In the genomic region with DNA sequence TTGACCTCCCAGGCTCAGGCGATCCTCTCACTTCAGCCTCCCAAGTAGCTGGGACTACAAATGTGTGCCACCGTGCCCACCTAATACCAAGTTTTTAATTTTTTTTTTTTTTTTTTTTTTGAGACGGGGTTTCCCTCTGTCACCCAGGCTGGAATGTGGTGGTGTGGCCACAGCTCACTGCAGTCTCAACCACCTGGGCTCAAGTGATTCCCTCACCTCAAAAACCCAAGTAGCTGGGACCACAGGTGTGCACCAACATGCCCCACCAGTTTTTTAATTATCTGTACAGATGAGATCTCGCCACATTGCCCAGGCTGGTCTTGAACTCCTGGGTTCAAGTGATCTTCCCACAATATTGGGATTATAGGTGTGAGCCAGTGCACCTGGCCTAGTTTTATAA, we compare ENCODE assay signal across 30 cellular contexts.
"Had no signal": no experiment of that assay in that cellular context is flagged by ENCODE, and none has a peak within 500 bp of the region (broad histone marks: within the 10 kb centered on the region; RNA-seq: fewer than 3 reads in every experiment).

No MANE protein-coding gene starts in this region.

- H3K9me3 Mint-ChIP-seq: activated CD4-positive, alpha-beta memory T cell treated with anti-CD3 and anti-CD28 coated beads for 36 hours; activated T-helper 1 cell treated with anti-CD3 and anti-CD28 coated beads, Interleukin-12 subunit alpha, Interleukin-12 subunit beta, Interleukin-2, Interleukin-4 antibody, amounts not matched to agents 30 ng/mL and 10 ng/mL and 1 ng/mL, durations not matched to agents 14 hours and 24 hours and 36 hours; naive B cell had no signal

- H3K4me3 Mint-ChIP-seq: activated CD4-positive, alpha-beta memory T cell treated with anti-CD3 and anti-CD28 coated beads for 36 hours; activated T-helper 1 cell treated with anti-CD3 and anti-CD28 coated beads, Interleukin-12 subunit alpha, Interleukin-12 subunit beta, Interleukin-2, Interleukin-4 antibody, amounts not matched to agents 30 ng/mL and 10 ng/mL and 1 ng/mL, durations not matched to agents 14 hours and 24 hours and 36 hours; mesothelial cell of epicardium; neural progenitor cell; stimulated activated naive B cell treated with anti-CD40 and anti-IgM and Interleukin-4, amounts not matched to agents 10 μg/mL and 1 μg/mL and 100 μg/mL, for 72 hours had no signal

- H3K4me2 ChIP-seq: neural progenitor cell had no signal

- FAIRE-seq: small intestine, TTC549 had no signal

- H3K9me3 ChIP-seq: adrenal gland, body of pancreas, colonic mucosa, psoas muscle, sigmoid colon, stomach, tibial artery, upper lobe of right lung had no signal

- DNase-seq: activated CD4-positive, alpha-beta memory T cell treated with anti-CD3 and anti-CD28 coated beads for 36 hours; activated CD4-positive, alpha-beta T cell treated with anti-CD3 and anti-CD28 coated beads for 48 hours; activated effector memory CD4-positive, alpha-beta T cell treated with anti-CD3 and anti-CD28 coated beads, Interleukin-2, amount 50 U/mL, for 16 hours; activated naive CD4-positive, alpha-beta T cell treated with anti-CD3 and anti-CD28 coated beads, Interleukin-2, amount 50 U/mL, for 16 hours; adrenal gland; aorta; body of pancreas; cerebellar nuclear complex; colonic mucosa; foreskin fibroblast; head of caudate nucleus; hippocampal formation; naive B cell; occipital lobe; psoas muscle; sigmoid colon; small intestine; stimulated activated CD4-positive, alpha-beta T cell treated with anti-CD3 and anti-CD28 coated beads, Interleukin-1b, Interleukin-23, amount 100 ng/mL, for 48 hours; stimulated activated naive B cell treated with anti-CD40 and anti-IgM and Interleukin-4, amounts not matched to agents 10 μg/mL and 1 μg/mL and 100 μg/mL, for 72 hours; stomach; T-helper 9 cell; tibial artery; upper lobe of right lung had no signal

- H3K4me1 Mint-ChIP-seq: neural progenitor cell had no signal

- H3K27me3 Mint-ChIP-seq: activated CD4-positive, alpha-beta memory T cell treated with anti-CD3 and anti-CD28 coated beads for 36 hours; naive B cell; stimulated activated naive B cell treated with anti-CD40 and anti-IgM and Interleukin-4, amounts not matched to agents 10 μg/mL and 1 μg/mL and 100 μg/mL, for 72 hours had no signal

- H2AFZ ChIP-seq: neural progenitor cell, parathyroid adenoma had no signal

- H3K27ac ChIP-seq: adrenal gland, body of pancreas, colonic mucosa, neural progenitor cell, parathyroid adenoma, psoas muscle, sigmoid colon, stomach, tibial artery, upper lobe of right lung, VCaP had no signal

- H3K9ac ChIP-seq: neural progenitor cell, parathyroid adenoma had no signal

- H3K4me1 ChIP-seq: colonic mucosa, parathyroid adenoma had no signal

- H3K27ac Mint-ChIP-seq: activated T-helper 1 cell treated with anti-CD3 and anti-CD28 coated beads, Interleukin-12 subunit alpha, Interleukin-12 subunit beta, Interleukin-2, Interleukin-4 antibody, amounts not matched to agents 30 ng/mL and 10 ng/mL and 1 ng/mL, durations not matched to agents 14 hours and 24 hours and 36 hours; mesothelial cell of epicardium; naive B cell; neural progenitor cell; stimulated activated naive B cell treated with anti-CD40 and anti-IgM and Interleukin-4, amounts not matched to agents 10 μg/mL and 1 μg/mL and 100 μg/mL, for 72 hours had no signal

- H3K4me3 ChIP-seq: adrenal gland, body of pancreas, colonic mucosa, neural progenitor cell, psoas muscle, sigmoid colon, stomach, tibial artery, upper lobe of right lung had no signal

- ATAC-seq: body of pancreas; esophagus mucosa; stimulated activated naive B cell treated with anti-CD40 and anti-IgM and Interleukin-4, amounts not matched to agents 10 μg/mL and 1 μg/mL and 100 μg/mL, for 72 hours; upper lobe of right lung had no signal

- H3K27me3 ChIP-seq: adrenal gland, body of pancreas, colonic mucosa, neural progenitor cell, sigmoid colon, stomach, tibial artery, upper lobe of right lung had no signal
